In the genomic region with DNA sequence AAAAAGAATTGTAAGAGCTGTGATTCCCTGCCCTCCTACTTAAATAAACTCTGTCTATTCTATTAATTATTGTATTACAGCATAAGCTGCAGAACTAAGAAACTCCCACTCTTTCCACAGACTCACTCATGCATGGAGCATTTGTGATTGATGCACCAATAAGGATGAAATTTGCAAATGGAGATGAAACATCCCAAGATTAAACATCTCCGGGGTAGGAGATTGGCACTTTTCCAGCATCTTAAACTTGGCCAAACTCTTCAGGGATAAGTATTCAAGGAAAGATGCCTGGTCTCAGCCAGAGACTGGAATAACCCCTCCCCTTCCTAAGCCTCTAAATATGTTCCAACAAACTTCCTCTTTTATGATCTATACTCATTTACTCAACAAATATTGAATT, we compare ENCODE assay signal across 22 cellular contexts.
DNase-seq lines count a peak whose midpoint lies in the region; ATAC-seq, FAIRE-seq and TF ChIP-seq lines count a peak whose summit lies in the region.
"Had no signal": no experiment of that assay in that cellular context is flagged by ENCODE, and none has a peak within 500 bp of the region (broad histone marks: within the 10 kb centered on the region; RNA-seq: fewer than 3 reads in every experiment).

No MANE protein-coding gene starts in this region.

- ATAC-seq in GM23338: no peak
- ATAC-seq: A549, GM12878, T-helper 17 cell had no signal

- H3F3A ChIP-seq in GM23338 (replicated peaks; ENCODE audit: low read depth): no peaks in the 10 kb centered on the region

- H3K27me3 ChIP-seq in A673 (replicated peaks; ENCODE audit: insufficient read depth, low read depth, low read length, poor library complexity): no peaks in the 10 kb centered on the region
- H3K27me3 ChIP-seq in GM23338 (ENCODE audit: insufficient read depth): no peaks in the 10 kb centered on the region
- H3K27me3 ChIP-seq in astrocyte (ENCODE audit: insufficient read depth, low read length): no peaks in the 10 kb centered on the region
- H3K27me3 ChIP-seq: BE2C had no signal

- no peak overlapping the region for H3K27ac Mint-ChIP-seq in GM23338
- no peak overlapping the region for H3K27ac Mint-ChIP-seq in astrocyte (ENCODE audit: unreplicated experiment)
- H3K27ac Mint-ChIP-seq: T-helper 17 cell had no signal

- no peak overlapping the region for H3K9ac ChIP-seq in astrocyte (ENCODE audit: low read length)

- H3K9me2 ChIP-seq in GM23338 (ENCODE audit: insufficient read depth): 0 out of 2 replicates have a peak, but pooled peaks cover 5% of the 10 kb centered on the region

- H3K4me3 Mint-ChIP-seq in GM23338: no peak overlapping the region
- no peak overlapping the region for H3K4me3 Mint-ChIP-seq in astrocyte (ENCODE audit: unreplicated experiment)
- H3K4me3 Mint-ChIP-seq: T-helper 17 cell had no signal

- H3K4me1 ChIP-seq in A673 (ENCODE audit: insufficient read depth, low read length, poor library complexity, severe bottlenecking) (no peaks in the 10 kb centered on the region), GM23338 (ENCODE audit: insufficient read depth) (no peaks in the 10 kb centered on the region), astrocyte (ENCODE audit: insufficient read depth, low read length) (peaks cover 12% of the 10 kb centered on the region)
- H3K4me1 ChIP-seq: BE2C had no signal

- CTCF ChIA-PET in A673 (lab: Charles Lee): no interaction called here

- POLR2A ChIA-PET in A673 (lab: Charles Lee; ENCODE audit: low non-redundant PET): no interaction called here

- H3K79me2 ChIP-seq in GM23338 (replicated peaks; ENCODE audit: insufficient read depth) (no peaks in the 10 kb centered on the region), astrocyte (ENCODE audit: insufficient read depth, low read length) (no peaks in the 10 kb centered on the region)

- H3K27ac ChIP-seq in A673 (ENCODE audit: low read depth, low read length, poor library complexity, severe bottlenecking): no peak overlapping the region
- no peak overlapping the region for H3K27ac ChIP-seq in GM23338 (ENCODE audit: low read depth)
- no peak overlapping the region for H3K27ac ChIP-seq in astrocyte (ENCODE audit: low read depth, low read length)
- H3K27ac ChIP-seq: A549, SK-N-MC had no signal

- H3K4me2 ChIP-seq in GM23338: no peak overlapping the region
- no peak overlapping the region for H3K4me2 ChIP-seq in astrocyte (ENCODE audit: low read length)
- H3K4me2 ChIP-seq: A549 had no signal

- H3K27me3 Mint-ChIP-seq in GM23338 (ENCODE audit: insufficient read depth, low read depth, poor library complexity) (no peaks in the 10 kb centered on the region), astrocyte (ENCODE audit: low read depth, unreplicated experiment) (peaks cover 2% of the 10 kb centered on the region)
- H3K27me3 Mint-ChIP-seq: T-helper 17 cell had no signal

- H3K9me3 Mint-ChIP-seq in GM23338 (no peaks in the 10 kb centered on the region), astrocyte (ENCODE audit: unreplicated experiment) (no peaks in the 10 kb centered on the region)

- no peak for TF ChIP-seq CTCF in A673 (conservative IDR thresholded peaks at IDR 0.05; ENCODE audit: low read depth, low read length)
- no peak for TF ChIP-seq CTCF in GM23338 (conservative IDR thresholded peaks at IDR 0.05; ENCODE audit: low read depth in 2 of 2)
- TF ChIP-seq CTCF in astrocyte (IDR thresholded peaks at IDR 0.05; ENCODE audit: insufficient read depth, low read depth, low read length): no peak

- H3K36me3 ChIP-seq in A673 (ENCODE audit: insufficient read depth, low read length, poor library complexity, severe bottlenecking) (no peaks in the 10 kb centered on the region), GM23338 (ENCODE audit: insufficient read depth) (no peaks in the 10 kb centered on the region; the same call in 1 of the 2 replicates), astrocyte (ENCODE audit: insufficient read depth, low read length) (no peaks in the 10 kb centered on the region)
- H3K36me3 ChIP-seq: BE2C had no signal

- H2AFZ ChIP-seq in GM23338 (peak overlapping the region; percentile 21; the same call in 1 of the 2 replicates), astrocyte (ENCODE audit: low read depth, low read length) (no peak overlapping the region)

- DNase-seq in A673 (ENCODE audit: low spot score): peak; percentile 3
- DNase-seq in GM23338 (ENCODE audit: low spot score): no peak
- peak; percentile 62 for DNase-seq in astrocyte (ENCODE audit: low read depth)
- DNase-seq in kidney glomerular epithelial cell (lab: John Stamatoyannopoulos, UW): peak; percentile 6
- no peak for DNase-seq in cerebellum (ENCODE audit: low spot score)
- no peak for DNase-seq in glomerular visceral epithelial cell (ENCODE audit: extremely low spot score)
- no peak for DNase-seq in urothelium cell line (ENCODE audit: low spot score)
- DNase-seq: BE2C, DMS79 treated with DMSO at 0.1 percent for 48 hours, NCI-H1092 treated with DMSO at 0.1 percent for 48 hours, NCI-H146, NCI-H2029, NCI-H2171 treated with DMSO at 0.1 percent for 48 hours, NCI-H446, NCI-H526, OCI-M1, Right ventricle myocardium superior, SW 1271, T-helper 17 cell had no signal

- H3K36me3 Mint-ChIP-seq in GM23338 (ENCODE audit: low read depth) (no peaks in the 10 kb centered on the region), astrocyte (ENCODE audit: low read depth, unreplicated experiment) (no peaks in the 10 kb centered on the region)

- H3K9me3 ChIP-seq in A673 (ENCODE audit: low read depth, low read length, poor library complexity, severe bottlenecking) (no peaks in the 10 kb centered on the region), astrocyte (ENCODE audit: insufficient read depth, low read depth, low read length) (no peaks in the 10 kb centered on the region)
- H3K9me3 ChIP-seq: A549, BE2C had no signal

- no peaks in the 10 kb centered on the region for H3K4me1 Mint-ChIP-seq in GM23338
- H3K4me1 Mint-ChIP-seq in astrocyte (ENCODE audit: low read depth, unreplicated experiment): peaks cover 18% of the 10 kb centered on the region
- H3K4me1 Mint-ChIP-seq: T-helper 17 cell had no signal

- FAIRE-seq in astrocyte (lab: Jason Lieb, UNC) (no peak), urothelium cell line (lab: Jason Lieb, UNC) (no peak)
- FAIRE-seq: A549, GM12878 had no signal

- BruUV-seq in A673 (replicated peaks; lab: Mats Ljungman, UMichigan): no TSS peak

- H3K4me3 ChIP-seq in A673 (ENCODE audit: low read depth, low read length, poor library complexity, severe bottlenecking) (no peak overlapping the region), GM23338 (no peak overlapping the region), astrocyte (ENCODE audit: insufficient read depth, low read depth, low read length) (no peak overlapping the region)
- H3K4me3 ChIP-seq: A549, GM12878, SK-N-MC had no signal

- H4K20me1 ChIP-seq in GM23338 (replicated peaks; ENCODE audit: insufficient read depth) (no peaks in the 10 kb centered on the region), astrocyte (ENCODE audit: insufficient read depth, low read length) (no peaks in the 10 kb centered on the region)

- intact Hi-C loops in A673 (cut with micrococcal nuclease; ENCODE audit: unreplicated experiment): no loop called here

TF ChIP-seq in GM23338, 12 proteins besides CTCF, POLR2A, EP300 and RAD21:
- no peak for TF ChIP-seq JUNB (IDR thresholded peaks at IDR 0.05; ENCODE audit: unreplicated experiment)

Comparison
In these comparisons a context has a peak if more than half of its experiments do, and no peak if none do; other contexts are left out.
1. DNase-seq: peak in A673 (single experiment), astrocyte (single experiment) and kidney glomerular epithelial cell (single experiment); none in GM23338 (single experiment), cerebellum (single experiment), glomerular visceral epithelial cell (single experiment) and urothelium cell line (single experiment).